1 cellular context compared by ENCODE assay signal in genomic region chr19:47698631-47699359, GRCh38.
TF ChIP-seq lines count a peak whose summit lies in the region.

No MANE protein-coding gene starts in this region.

TF ChIP-seq in HepG2, 621 proteins besides CTCF, POLR2A, EP300 and RAD21:
- TF ChIP-seq ELF4 (CRISPR knock-in tag; IDR thresholded peaks at IDR 0.05; ENCODE audit: borderline replicate concordance) (no peak), ZNF800 (CRISPR knock-in tag; IDR thresholded peaks at IDR 0.05) (no peak), PRDM10 (CRISPR knock-in tag; IDR thresholded peaks at IDR 0.05; ENCODE audit: low read depth) (no peak), HNF1B (CRISPR knock-in tag; IDR thresholded peaks at IDR 0.05) (0 out of 2 replicates have a peak, but pooled peaks have one; percentile 17), RBM39 (IDR thresholded peaks at IDR 0.05; ENCODE audit: low read depth, low read length, poor library complexity, severe bottlenecking) (peak; percentile 19), NFKB2 (CRISPR knock-in tag; IDR thresholded peaks at IDR 0.05; ENCODE audit: borderline replicate concordance) (no peak), MXD4 (CRISPR knock-in tag; IDR thresholded peaks at IDR 0.05) (no peak)
